8 cellular contexts compared by ENCODE assay signal in the genomic region with DNA sequence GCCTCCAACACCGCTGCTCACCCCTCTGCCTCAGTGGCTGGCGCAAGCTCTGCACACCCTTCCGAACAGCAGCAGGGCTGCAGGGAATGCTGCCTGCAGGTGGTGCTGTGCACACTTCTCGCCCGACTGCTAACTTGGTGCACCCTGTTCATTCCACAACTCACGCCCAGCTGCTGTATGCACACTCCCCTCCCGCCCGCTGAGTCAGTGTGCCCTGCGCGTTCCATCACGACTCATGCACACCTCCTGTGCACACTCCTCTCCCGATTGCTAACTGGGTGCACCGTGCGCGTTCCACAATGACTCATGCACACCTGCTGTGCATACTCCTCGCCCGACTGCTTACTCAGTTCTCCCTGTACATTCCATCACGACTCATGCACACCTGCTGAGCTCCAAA. TPM values are rescaled to one million over a fixed set of nuclear protein-coding genes. Genes with fewer than 3 reads are reported as not detected.
A peak's percentile ranks its signal among the peaks of the same experiment; 100 is the strongest.
DNase-seq lines count a peak whose midpoint lies in the region; ATAC-seq and TF ChIP-seq lines count a peak whose summit lies in the region.

No MANE protein-coding gene starts in this region.

- H2AFZ ChIP-seq in GM23338: no peak overlapping the region
- no peak overlapping the region for H2AFZ ChIP-seq in mesenchymal stem cell (ENCODE audit: low read depth, low read length)

- H3K27ac ChIP-seq in GM23338 (ENCODE audit: low read depth) (no peak overlapping the region), mesenchymal stem cell (ENCODE audit: low read length, poor library complexity, severe bottlenecking) (peak overlapping the region; percentile 59)
- H3K27ac ChIP-seq in naive thymus-derived CD4-positive, alpha-beta T cell (ENCODE audit: low read depth, low read length): no peak overlapping the region

- no peaks in the 10 kb centered on the region for H3K9me3 ChIP-seq in mesenchymal stem cell (ENCODE audit: control insufficient read depth, low read length)
- H3K9me3 ChIP-seq in naive thymus-derived CD4-positive, alpha-beta T cell (ENCODE audit: control insufficient read depth in 2 of 3, low read length in 3 of 3): no peaks in the 10 kb centered on the region

- no peak overlapping the region for H3K14ac ChIP-seq in mesenchymal stem cell (ENCODE audit: low read length in 2 of 2)

- no peaks in the 10 kb centered on the region for H3K9me2 ChIP-seq in GM23338 (ENCODE audit: insufficient read depth)

- H3K4me2 ChIP-seq in GM23338: peak overlapping the region; percentile 19
- H3K4me2 ChIP-seq in mesenchymal stem cell (ENCODE audit: low read length, poor library complexity, severe bottlenecking): peak overlapping the region; percentile 25

- intact Hi-C loops in naive thymus-derived CD4-positive, alpha-beta T cell (cut with micrococcal nuclease): no loop called here

- no peak overlapping the region for H3K9ac ChIP-seq in mesenchymal stem cell (ENCODE audit: low read length)

- H3F3A ChIP-seq in GM23338 (replicated peaks; ENCODE audit: low read depth): no peaks in the 10 kb centered on the region

- no peak overlapping the region for H3K4ac ChIP-seq in mesenchymal stem cell (ENCODE audit: low read depth in 1 of 2, low read length in 2 of 2)

- H3K4me3 ChIP-seq in GM23338 (no peak overlapping the region), mesenchymal stem cell (ENCODE audit: insufficient read depth in 1 of 2, low read depth in 1 of 2, low read length in 2 of 2) (no peak overlapping the region)
- no peak overlapping the region for H3K4me3 ChIP-seq in naive thymus-derived CD4-positive, alpha-beta T cell (ENCODE audit: low read length)

- no peak overlapping the region for H4K91ac ChIP-seq in mesenchymal stem cell (ENCODE audit: low read length)

- WGBS in mesenchymal stem cell: 21% methylated on average over 17 of the region's 18 CpGs

- H4K8ac ChIP-seq in mesenchymal stem cell (ENCODE audit: low read length): no peak overlapping the region

- no peak overlapping the region for H3K23ac ChIP-seq in mesenchymal stem cell (ENCODE audit: low read length in 2 of 2)

- H3K36me3 ChIP-seq in GM23338 (ENCODE audit: insufficient read depth): no peaks in the 10 kb centered on the region
- no peaks in the 10 kb centered on the region for H3K36me3 ChIP-seq in mesenchymal stem cell (ENCODE audit: control insufficient read depth in 1 of 2, insufficient read depth in 2 of 2, low read depth in 1 of 2, low read length in 2 of 2)
- no peaks in the 10 kb centered on the region for H3K36me3 ChIP-seq in naive thymus-derived CD4-positive, alpha-beta T cell (ENCODE audit: control insufficient read depth in 2 of 3, insufficient read depth in 3 of 3, low read length in 3 of 3)

- peaks cover 11% of the 10 kb centered on the region for H3K27me3 Mint-ChIP-seq in GM23338 (ENCODE audit: insufficient read depth, low read depth, poor library complexity)
- peaks cover 28 to 79% (median 69%) of the 10 kb centered on the region in 5 donors for H3K27me3 Mint-ChIP-seq in naive thymus-derived CD4-positive, alpha-beta T cell

- ATAC-seq in GM23338 (peak; percentile 96), GM19324 (IDR thresholded peaks at IDR 0.05; ENCODE audit: low FRiP score, unreplicated experiment) (no peak)
- no peak for ATAC-seq in naive thymus-derived CD4-positive, alpha-beta T cell

- H3K4me3 Mint-ChIP-seq in GM23338: no peak overlapping the region; the same call in 2 of the 3 replicates
- no peak overlapping the region for H3K4me3 Mint-ChIP-seq in naive thymus-derived CD4-positive, alpha-beta T cell

- in situ Hi-C loops in Caki2 (cut with HindIII; ENCODE audit: low pct_unique_long_range_greater_than_20kb, low sequenced_read_pairs): no loop called here

- no peaks in the 10 kb centered on the region; the same call in 1 of the 2 replicates for H3K79me2 ChIP-seq in GM23338 (replicated peaks; ENCODE audit: insufficient read depth)

- H3K27ac Mint-ChIP-seq in GM23338: no peak overlapping the region
- no peak overlapping the region for H3K27ac Mint-ChIP-seq in naive thymus-derived CD4-positive, alpha-beta T cell

- no peak overlapping the region for H2BK5ac ChIP-seq in mesenchymal stem cell (ENCODE audit: low read depth, low read length, poor library complexity, severe bottlenecking)

- TF ChIP-seq CTCF in GM23338 (conservative IDR thresholded peaks at IDR 0.05; ENCODE audit: low read depth in 2 of 2): peak; percentile 59 to 81

- H3K4me1 ChIP-seq in GM23338 (ENCODE audit: insufficient read depth) (peaks cover 10% of the 10 kb centered on the region; the same call in 1 of the 2 replicates), mesenchymal stem cell (ENCODE audit: control insufficient read depth, insufficient read depth, low read depth, low read length) (peaks cover 7% of the 10 kb centered on the region)
- H3K4me1 ChIP-seq in naive thymus-derived CD4-positive, alpha-beta T cell (ENCODE audit: control insufficient read depth in 2 of 2, insufficient read depth in 2 of 2, low read length in 2 of 2): no peaks in the 10 kb centered on the region

- H2BK120ac ChIP-seq in mesenchymal stem cell (ENCODE audit: low read depth, low read length): no peak overlapping the region

- POLR2A ChIA-PET in naive thymus-derived CD4-positive, alpha-beta T cell (lab: Charles Lee): no interaction called here

- H2BK12ac ChIP-seq in mesenchymal stem cell (ENCODE audit: low read length in 2 of 2): no peak overlapping the region

- H3K18ac ChIP-seq in mesenchymal stem cell (ENCODE audit: low read depth in 1 of 2, low read length in 2 of 2): no peak overlapping the region

- H3K79me1 ChIP-seq in mesenchymal stem cell (replicated peaks; ENCODE audit: low read length, poor library complexity, severe bottlenecking): no peaks in the 10 kb centered on the region

- H3K4me1 Mint-ChIP-seq in GM23338: peaks cover 20% of the 10 kb centered on the region
- H3K4me1 Mint-ChIP-seq in naive thymus-derived CD4-positive, alpha-beta T cell: peaks cover 0 to 2% (median 0%) of the 10 kb centered on the region in 7 donors

- CTCF ChIA-PET in naive thymus-derived CD4-positive, alpha-beta T cell (lab: Charles Lee): no interaction called here

- no peaks in the 10 kb centered on the region for H3K36me3 Mint-ChIP-seq in GM23338 (ENCODE audit: low read depth)
- H3K36me3 Mint-ChIP-seq in naive thymus-derived CD4-positive, alpha-beta T cell: peaks cover 0 to 4% (median 0%) of the 10 kb centered on the region in 5 donors

- H4K20me1 ChIP-seq in GM23338 (replicated peaks; ENCODE audit: insufficient read depth): no peaks in the 10 kb centered on the region; the same call in 1 of the 2 replicates

- no peaks in the 10 kb centered on the region for H3K27me3 ChIP-seq in GM23338 (ENCODE audit: insufficient read depth)
- no peaks in the 10 kb centered on the region for H3K27me3 ChIP-seq in mesenchymal stem cell (ENCODE audit: control insufficient read depth in 1 of 2, insufficient read depth in 1 of 2, low read length in 2 of 2)
- peaks cover 0 to 2% of the 10 kb centered on the region in 2 donors for H3K27me3 ChIP-seq in naive thymus-derived CD4-positive, alpha-beta T cell (ENCODE audit: control insufficient read depth in 2 of 2, insufficient read depth in 2 of 2, low read length in 2 of 2)

- DNase-seq in Caki2 (ENCODE audit: low read depth) (peak; percentile 87), GM23338 (ENCODE audit: low spot score) (peak; percentile 69), SW480 (ENCODE audit: low spot score) (peak; percentile 44), mesenchymal stem cell (peak; percentile 1), NCI-H1417 (lab: John Stamatoyannopoulos, UW) (no peak), T1000 (lab: John Stamatoyannopoulos, UW) (no peak)
- no peak for DNase-seq in naive thymus-derived CD4-positive, alpha-beta T cell

- H2AK5ac ChIP-seq in mesenchymal stem cell (ENCODE audit: low read length, severe bottlenecking): no peak overlapping the region

- no peaks in the 10 kb centered on the region for H3K9me3 Mint-ChIP-seq in GM23338
- peaks cover 0 to 8% (median 0%) of the 10 kb centered on the region in 11 donors for H3K9me3 Mint-ChIP-seq in naive thymus-derived CD4-positive, alpha-beta T cell

- H2BK15ac ChIP-seq in mesenchymal stem cell (ENCODE audit: low read depth, poor library complexity, severe bottlenecking): no peak overlapping the region

TF ChIP-seq in GM23338, 12 proteins besides CTCF, POLR2A, EP300 and RAD21 (continues in another document):
- no peak for TF ChIP-seq ZNF114 (CRISPR knock-in tag; IDR thresholded peaks at IDR 0.05)

RNA-seq across cellular contexts. Expression of a gene that starts 21.5 kb away (rescaled TPM):
- total RNA-seq in Caki2 (2014; rRNA removed; shearing (Covaris generic); ENCODE audit: low replicate concordance): 0.14 TPM in 1 of 2 replicates, not detected in the other
- 1.6 and 5.0 TPM in 2 replicates for total RNA-seq in GM23338 (2014; rRNA removed; shearing (Covaris generic))
- polyA plus RNA-seq in GM23338 (2016; fragmentation: Nextera tagmentation; extraction: Ambion mirVana): 1.7 and 2.0 TPM in 2 replicates
- not detected for polyA plus RNA-seq in mesenchymal stem cell (2013, experiment 1 of 2)
- not detected for polyA plus RNA-seq in mesenchymal stem cell (2013, experiment 2 of 2)
- total RNA-seq in naive thymus-derived CD4-positive, alpha-beta T cell: 10 to 100 TPM in 2 of 5 experiments, under 1 TPM in 2, not detected in 1; 0.05 to 13.6 (median 6.3) TPM
- not detected for polyA plus RNA-seq in naive thymus-derived CD4-positive, alpha-beta T cell

Comparison
In these comparisons a context has a peak if more than half of its experiments do, and no peak if none do; other contexts are left out.
1. DNase-seq: peak in Caki2 (single experiment), GM23338 (single experiment), SW480 (single experiment) and mesenchymal stem cell (single experiment); none in naive thymus-derived CD4-positive, alpha-beta T cell (0 of 9), NCI-H1417 (0 of 3) and T1000 (single experiment).